ENCODE assay signal across 24 cellular contexts in genomic region chr6:1789092-1789491, GRCh38.
DNase-seq lines count a peak whose midpoint lies in the region; ATAC-seq, FAIRE-seq and TF ChIP-seq lines count a peak whose summit lies in the region.
"Had no signal": no experiment of that assay in that cellular context is flagged by ENCODE, and none has a peak within 500 bp of the region (broad histone marks: within the 10 kb centered on the region; RNA-seq: fewer than 3 reads in every experiment).

No MANE protein-coding gene starts in this region.

- H3K9me1 ChIP-seq in K562 (ENCODE audit: control insufficient read depth, insufficient read depth, low read length), result no peaks in the 10 kb centered on the region

- H3K9me3 ChIP-seq in K562 (replicated peaks; ENCODE audit: control insufficient read depth, insufficient read depth, low read depth, low read length) (no peaks in the 10 kb centered on the region), gastroesophageal sphincter (no peaks in the 10 kb centered on the region)
- H3K9me3 ChIP-seq: esophagus muscularis mucosa, heart right ventricle, SJSA1, thoracic aorta had no signal

- no peaks in the 10 kb centered on the region for H3K9me3 Mint-ChIP-seq in activated naive CD4-positive, alpha-beta T cell treated with anti-CD3 and anti-CD28 coated beads, Interleukin-2, amount 50 U/mL, for 72 hours
- H3K9me3 Mint-ChIP-seq: activated naive CD8-positive, alpha-beta T cell treated with anti-CD3 and anti-CD28 coated beads for 36 hours; CD4-positive, CD25-positive, alpha-beta regulatory T cell; stimulated activated memory B cell treated with anti-CD40 and anti-IgM and Interleukin-4, amounts not matched to agents 10 μg/mL and 1 μg/mL and 100 μg/mL, for 72 hours had no signal

- H2AFZ ChIP-seq in K562 (ENCODE audit: low read depth, low read length), result no peak overlapping the region

- ATAC-seq in K562 (peak; percentile 85), gastroesophageal sphincter (no peak)
- ATAC-seq in activated naive CD4-positive, alpha-beta T cell treated with anti-CD3 and anti-CD28 coated beads, Interleukin-2, amount 50 U/mL, for 72 hours, result no peak
- ATAC-seq: activated CD4-positive, CD25-positive, alpha-beta regulatory T cell treated with anti-CD3 and anti-CD28 coated beads, Interleukin-2, amount 50 U/mL, for 24 hours; heart right ventricle; stimulated activated memory B cell treated with anti-CD40 and anti-IgM and Interleukin-4, amounts not matched to agents 10 μg/mL and 1 μg/mL and 100 μg/mL, for 72 hours had no signal

- POLR2A ChIA-PET in K562 (lab: Yijun Ruan, JAX), result interaction anchor here (0.7 kb wide), 1 partner anchor 8 kb away, joined by 4 read pairs; no protein-coding TSS in a partner anchor

- TF ChIP-seq CTCF in K562 (IDR thresholded peaks at IDR 0.05 in 2 of 3, conservative IDR thresholded peaks at IDR 0.05 in 1 of 3; ENCODE audit: insufficient read depth in 2 of 3, low read depth in 1 of 3, low read length in 3 of 3), result no peak
- no peak for TF ChIP-seq CTCF in gastroesophageal sphincter (IDR thresholded peaks at IDR 0.05)

- BruUV-seq in K562 (replicated peaks; lab: Mats Ljungman, UMichigan), result no TSS peak

- H3K27ac Mint-ChIP-seq in activated naive CD4-positive, alpha-beta T cell treated with anti-CD3 and anti-CD28 coated beads, Interleukin-2, amount 50 U/mL, for 72 hours, result no peak overlapping the region
- H3K27ac Mint-ChIP-seq: activated naive CD8-positive, alpha-beta T cell treated with anti-CD3 and anti-CD28 coated beads for 36 hours; CD4-positive, CD25-positive, alpha-beta regulatory T cell; stimulated activated memory B cell treated with anti-CD40 and anti-IgM and Interleukin-4, amounts not matched to agents 10 μg/mL and 1 μg/mL and 100 μg/mL, for 72 hours had no signal

- H4K20me1 ChIP-seq in K562 (replicated peaks; ENCODE audit: control insufficient read depth, insufficient read depth, low read length), result no peaks in the 10 kb centered on the region

- intact Hi-C loops in K562 (cut with micrococcal nuclease), result no loop called here

- in situ Hi-C loops in K562 (cut with MboI), result no loop called here

- H3K27me3 ChIP-seq in K562 (ENCODE audit: control insufficient read depth in 2 of 2, insufficient read depth in 2 of 2, low read length in 2 of 2), result peaks cover 0 to 5% of the 10 kb centered on the region in 2 experiments; a peak in 1 of 5 replicates
- no peaks in the 10 kb centered on the region for H3K27me3 ChIP-seq in gastroesophageal sphincter
- H3K27me3 ChIP-seq: esophagus muscularis mucosa, heart right ventricle, SJSA1 had no signal

- H3K36me3 ChIP-seq in K562 (ENCODE audit: control insufficient read depth, insufficient read depth, low read length), result no peaks in the 10 kb centered on the region
- H3K36me3 ChIP-seq in gastroesophageal sphincter, result no peaks in the 10 kb centered on the region
- H3K36me3 ChIP-seq: esophagus muscularis mucosa, heart right ventricle, SJSA1, thoracic aorta had no signal

- H3K36me3 Mint-ChIP-seq in activated naive CD4-positive, alpha-beta T cell treated with anti-CD3 and anti-CD28 coated beads, Interleukin-2, amount 50 U/mL, for 72 hours, result peaks cover 0 to 4% of the 10 kb centered on the region in 2 donors

- TF ChIP-seq POLR2A in K562 (conservative IDR thresholded peaks at IDR 0.05) (no peak), GM12892 (IDR thresholded peaks at IDR 0.05; ENCODE audit: low read depth, low read length) (no peak), gastroesophageal sphincter (IDR thresholded peaks at IDR 0.05) (no peak)

- no peak for TF ChIP-seq RAD21 in K562 (CRISPR knock-in tag; conservative IDR thresholded peaks at IDR 0.05 in 1 of 2, IDR thresholded peaks at IDR 0.05 in 1 of 2)

- TF ChIP-seq EP300 in K562 (IDR thresholded peaks at IDR 0.05; ENCODE audit: low read length), result peak; percentile 33; the same call in 1 of the 2 replicates
- no peak for TF ChIP-seq EP300 in gastroesophageal sphincter (IDR thresholded peaks at IDR 0.05)

- DNase-seq in ELR (ENCODE audit: low read depth), result peak; percentile 73
- peak; percentile 60 for DNase-seq in RCC 7860 (ENCODE audit: low spot score)
- peak; percentile 37 to 78 (median 59) for DNase-seq in K562 (ENCODE audit: extremely low read depth in 1 of 4, low spot score in 3 of 4)
- peak; percentile 69 for DNase-seq in glomerular visceral epithelial cell (ENCODE audit: extremely low spot score)
- no peak for DNase-seq in GM12892 (ENCODE audit: insufficient read length)
- no peak for DNase-seq in activated CD4-positive, CD25-positive, alpha-beta regulatory T cell treated with anti-CD3 and anti-CD28 coated beads, Interleukin-2, amount 50 U/mL, for 72 hours
- DNase-seq in activated naive CD4-positive, alpha-beta T cell treated with anti-CD3 and anti-CD28 coated beads, Interleukin-2, amount 50 U/mL, for 72 hours (ENCODE audit: low spot score in 2 of 2), result no peak
- DNase-seq: activated naive CD8-positive, alpha-beta T cell treated with anti-CD3 and anti-CD28 coated beads for 36 hours; CD4-positive, CD25-positive, alpha-beta regulatory T cell; DMS53; heart right ventricle; NCI-H1417 treated with DMSO at 0.1 percent for 48 hours; NCI-H2171; occipital lobe; right cardiac atrium; T-helper 2 cell had no signal

- no peaks in the 10 kb centered on the region for H3K79me2 ChIP-seq in K562 (ENCODE audit: control insufficient read depth, insufficient read depth, low read length)

- peak overlapping the region; percentile 29 for H3K4me2 ChIP-seq in K562 (ENCODE audit: insufficient read depth, low read length)

- FAIRE-seq in RCC 7860 (lab: Jason Lieb, UNC), result no peak
- peak; percentile 85 for FAIRE-seq in K562 (lab: Jason Lieb, UNC)
- no peak for FAIRE-seq in GM12892 (lab: Jason Lieb, UNC)
- FAIRE-seq: bronchial epithelial cell had no signal

- no peak overlapping the region for H3K9ac ChIP-seq in K562 (ENCODE audit: insufficient read depth in 1 of 2, low read depth in 2 of 2, low read length in 2 of 2)

- no peak overlapping the region; the same call in 2 of the 3 replicates for H3K27ac ChIP-seq in K562 (ENCODE audit: extremely low read depth, low read depth, low read length)
- H3K27ac ChIP-seq in gastroesophageal sphincter, result no peak overlapping the region
- H3K27ac ChIP-seq: esophagus muscularis mucosa, heart right ventricle, SJSA1 had no signal

- 4% methylated on average over 4 of the region's 4 CpGs for WGBS in K562 (ENCODE audit: insufficient coverage, low coverage, missing lambda C conversion rate)
- 73 to 100% methylated on average over 2 to 3 of the region's 4 CpGs for WGBS in gastroesophageal sphincter (ENCODE audit: low coverage in 1 of 2), 2 donors

- H3K4me1 ChIP-seq in K562 (replicated peaks in 1 of 2; ENCODE audit: control insufficient read depth in 2 of 2, insufficient read depth in 2 of 2, low read length in 2 of 2) (peaks cover 3 to 13% of the 10 kb centered on the region in 2 experiments; a peak in 3 of 5 replicates), gastroesophageal sphincter (no peaks in the 10 kb centered on the region)

- CTCF ChIA-PET in K562 (lab: Yijun Ruan, JAX; ENCODE audit: low intra/inter-chr PET ratio), result no interaction called here

- no peak overlapping the region for H3K4me3 ChIP-seq in K562
- no peak overlapping the region for H3K4me3 ChIP-seq in gastroesophageal sphincter
- H3K4me3 ChIP-seq: esophagus muscularis mucosa, heart right ventricle, lung, SJSA1, thoracic aorta had no signal

TF ChIP-seq in K562, 482 proteins besides CTCF, POLR2A, EP300 and RAD21 (continues in another document):
- TF ChIP-seq HMBOX1 (IDR thresholded peaks at IDR 0.05) (0 out of 2 replicates have a peak, but pooled peaks have one; percentile 32), RBBP5 (IDR thresholded peaks at IDR 0.05; ENCODE audit: borderline replicate concordance, insufficient read depth, low read length, poor library complexity, severe bottlenecking) (peak; percentile 28), RBM25 (IDR thresholded peaks at IDR 0.05; ENCODE audit: low read depth, low read length, severe bottlenecking) (no peak), SMARCA4 (IDR thresholded peaks at IDR 0.05) (peak; percentile 57), ARID4B (CRISPR knock-in tag; IDR thresholded peaks at IDR 0.05) (peak; percentile 42; the same call in 1 of the 2 replicates)

Comparison
In these comparisons a context has a peak if more than half of its experiments do, and no peak if none do; other contexts are left out.
1. DNase-seq: peak in ELR (single experiment), RCC 7860 (single experiment), K562 (4 of 4) and glomerular visceral epithelial cell (single experiment); none in GM12892 (single experiment), activated CD4-positive, CD25-positive, alpha-beta regulatory T cell treated with anti-CD3 and anti-CD28 coated beads, Interleukin-2, amount 50 U/mL, for 72 hours (single experiment) and activated naive CD4-positive, alpha-beta T cell treated with anti-CD3 and anti-CD28 coated beads, Interleukin-2, amount 50 U/mL, for 72 hours (0 of 2).